8 cellular contexts compared by ENCODE assay signal in the genomic region with DNA sequence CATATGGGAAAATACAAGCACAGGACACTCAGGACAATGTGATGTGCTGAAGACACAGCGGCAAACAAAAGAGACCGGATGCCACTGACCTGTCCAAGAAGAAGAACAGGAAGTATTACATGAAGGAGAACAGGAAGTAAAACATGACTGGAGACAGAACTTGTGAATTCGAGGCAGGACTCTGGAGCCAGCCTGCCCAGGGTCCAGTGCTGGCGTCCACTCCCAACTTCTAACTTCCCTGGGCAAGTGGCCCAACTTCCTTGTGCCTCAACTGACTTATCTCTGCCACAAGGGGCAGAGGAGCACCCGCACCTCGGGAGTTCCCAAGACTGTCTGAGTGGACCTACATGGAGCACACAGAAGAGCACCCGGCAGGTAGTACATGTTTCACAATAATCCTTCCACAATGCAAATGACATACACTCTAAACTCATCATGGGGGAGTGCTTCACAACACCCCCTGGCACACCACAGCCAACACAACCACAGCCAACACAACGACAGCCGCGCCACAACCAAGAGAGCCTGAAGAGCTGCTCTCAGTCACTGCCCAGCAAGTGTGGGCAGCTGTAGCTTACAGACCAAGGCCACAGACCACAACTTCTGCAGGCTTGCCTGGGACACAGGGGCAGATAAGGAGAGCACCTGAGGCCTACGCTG. TPM values are rescaled to one million over a fixed set of nuclear protein-coding genes. Genes with fewer than 3 reads are reported as not detected.
DNase-seq lines count a peak whose midpoint lies in the region; ATAC-seq and TF ChIP-seq lines count a peak whose summit lies in the region.

No MANE protein-coding gene starts in this region.

- 0 out of 2 replicates have a peak overlapping the region, but pooled peaks have one; percentile 4 for H3K9ac ChIP-seq in MM.1S (ENCODE audit: low read length)

- H3K36me3 Mint-ChIP-seq in central memory CD8-positive, alpha-beta T cell (ENCODE audit: insufficient read depth): peaks cover 8% of the 10 kb centered on the region
- no peaks in the 10 kb centered on the region for H3K36me3 Mint-ChIP-seq in naive B cell

- H2AFZ ChIP-seq in MM.1S (ENCODE audit: low read length): no peak overlapping the region

- peaks cover 72% of the 10 kb centered on the region for H3K4me1 Mint-ChIP-seq in central memory CD8-positive, alpha-beta T cell
- H3K4me1 Mint-ChIP-seq in naive B cell: peaks cover 38 to 82% (median 66%) of the 10 kb centered on the region in 3 donors

- no peaks in the 10 kb centered on the region for H3K27me3 ChIP-seq in MM.1S (replicated peaks; ENCODE audit: insufficient read depth, low read length)

- TF ChIP-seq CTCF in MM.1S (IDR thresholded peaks at IDR 0.05; ENCODE audit: low read length): no peak

- H4K20me1 ChIP-seq in MM.1S (ENCODE audit: insufficient read depth, low read length): peaks cover 5% of the 10 kb centered on the region

- peak overlapping the region; percentile 56 for H3K27ac Mint-ChIP-seq in central memory CD8-positive, alpha-beta T cell (ENCODE audit: low read depth)
- H3K27ac Mint-ChIP-seq in naive B cell: peak overlapping the region; percentile 23 to 94 (median 71)

- H3K36me3 ChIP-seq in MM.1S (replicated peaks; ENCODE audit: insufficient read depth, low read length): no peaks in the 10 kb centered on the region

- 0 out of 2 replicates have a peak overlapping the region, but pooled peaks have one; percentile 4 for H3K4me3 ChIP-seq in MM.1S (ENCODE audit: low read length)

- H3K4me3 Mint-ChIP-seq in central memory CD8-positive, alpha-beta T cell: peak overlapping the region; percentile 64
- H3K4me3 Mint-ChIP-seq in naive B cell: peak overlapping the region in 5 of 8 donors; percentile 14 to 69 (median 43)

- no peaks in the 10 kb centered on the region for H3K27me3 Mint-ChIP-seq in central memory CD8-positive, alpha-beta T cell
- H3K27me3 Mint-ChIP-seq in naive B cell: no peaks in the 10 kb centered on the region

- peaks cover 26% of the 10 kb centered on the region for H3F3A ChIP-seq in MM.1S (ENCODE audit: insufficient read depth, low read length)

- H3K9me2 ChIP-seq in MM.1S (replicated peaks; ENCODE audit: insufficient read depth, low read length): no peaks in the 10 kb centered on the region

- H3K9me3 ChIP-seq in MM.1S (replicated peaks; ENCODE audit: insufficient read depth, low read length): no peaks in the 10 kb centered on the region

- ATAC-seq in central memory CD8-positive, alpha-beta T cell (replicated peaks; ENCODE audit: extremely low read depth, poor library complexity, severe bottlenecking): peak; percentile 15
- ATAC-seq in naive B cell (ENCODE audit: low read depth in 2 of 2) (peak; percentile 9 to 13), HG03442 (IDR thresholded peaks at IDR 0.05; ENCODE audit: unreplicated experiment) (no peak), GM21619 (IDR thresholded peaks at IDR 0.05; ENCODE audit: unreplicated experiment) (no peak)

- H3K4me2 ChIP-seq in MM.1S (ENCODE audit: low read depth, low read length): peak overlapping the region; percentile 65

- peaks cover 40% of the 10 kb centered on the region for H3K4me1 ChIP-seq in MM.1S (ENCODE audit: low read length)

- H3K27ac ChIP-seq in MM.1S (ENCODE audit: low read length): peak overlapping the region; percentile 69; the same call in 1 of the 2 replicates

- H3K9me3 Mint-ChIP-seq in central memory CD8-positive, alpha-beta T cell: no peaks in the 10 kb centered on the region
- H3K9me3 Mint-ChIP-seq in naive B cell: peaks cover 0 to 3% (median 0%) of the 10 kb centered on the region in 7 donors

- DNase-seq in CD1c-positive myeloid dendritic cell (ENCODE audit: extremely low spot score) (peak; percentile 72), MM.1S (no peak), naive B cell (no peak), DMS114 treated with DMSO at 0.1 percent for 48 hours (lab: John Stamatoyannopoulos, UW; ENCODE audit: unreplicated experiment) (no peak)
- DNase-seq in central memory CD8-positive, alpha-beta T cell (ENCODE audit: low spot score in 2 of 2): no peak
- no peak for DNase-seq in stimulated activated CD4-positive, alpha-beta T cell treated with anti-CD3 and anti-CD28 coated beads, Interleukin-4, amount 100 ng/mL, for 24 hours

- H3K79me2 ChIP-seq in MM.1S (ENCODE audit: low read length): peaks cover 89% of the 10 kb centered on the region

RNA-seq across cellular contexts. Expression of a gene that starts 36.6 kb away (rescaled TPM):
- polyA plus RNA-seq in naive B cell (ENCODE audit: low read depth in 6 of 6): 10 to 100 TPM in 3 of 6 donors, 1 to 10 TPM in 2, under 1 TPM in 1; 0.78 to 24.8 (median 10.1) TPM

RNA-seq across cellular contexts. Expression of a gene that starts 54.4 kb away (rescaled TPM):
- polyA plus RNA-seq in naive B cell (ENCODE audit: low read depth in 6 of 6): 10 to 100 TPM; 34.8 to 54.1 (median 40.0) TPM

Comparison
In these comparisons a context has a peak if more than half of its experiments do, and no peak if none do; other contexts are left out.
1. ATAC-seq: peak in central memory CD8-positive, alpha-beta T cell (single experiment) and naive B cell (2 of 2); none in HG03442 (single experiment) and GM21619 (single experiment).